13 cellular contexts compared by ENCODE assay signal in the genomic region with DNA sequence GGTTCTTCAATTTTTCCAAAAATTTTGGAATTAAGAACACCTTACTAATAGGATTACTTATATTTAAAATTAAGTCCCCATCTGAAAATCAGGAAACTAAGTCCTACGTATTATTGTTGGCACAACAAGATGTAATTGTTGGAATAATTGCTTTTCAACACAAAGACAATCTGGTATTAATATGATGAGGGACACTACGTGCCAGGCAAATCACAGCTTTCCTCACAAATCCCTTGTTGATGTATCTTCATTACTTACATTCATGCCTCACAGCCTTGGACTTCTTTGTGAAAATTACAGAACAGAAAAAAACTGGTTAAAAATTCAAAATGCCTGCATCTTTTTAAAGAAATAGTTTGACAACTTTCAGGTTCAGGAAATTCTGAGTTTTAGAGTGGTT. TPM values are rescaled to one million over a fixed set of nuclear protein-coding genes. Genes with fewer than 3 reads are reported as not detected.
DNase-seq lines count a peak whose midpoint lies in the region; ATAC-seq, FAIRE-seq and TF ChIP-seq lines count a peak whose summit lies in the region.
"Had no signal": no experiment of that assay in that cellular context is flagged by ENCODE, and none has a peak within 500 bp of the region (broad histone marks: within the 10 kb centered on the region; RNA-seq: fewer than 3 reads in every experiment).

No MANE protein-coding gene starts in this region.

- FAIRE-seq in H54 (lab: Jason Lieb, UNC): peak; percentile 72

- TF ChIP-seq CTCF in WTC11 (IDR thresholded peaks at IDR 0.05) (no peak), glutamatergic neuron (IDR thresholded peaks at IDR 0.05; ENCODE audit: partially characterized antibody, unreplicated experiment) (no peak), progenitor cell of endocrine pancreas (IDR thresholded peaks at IDR 0.05; ENCODE audit: unreplicated experiment) (no peak), CD14-positive monocyte (IDR thresholded peaks at IDR 0.05) (no peak)

- H3K4me3 Mint-ChIP-seq in WTC11 (no peak overlapping the region), glutamatergic neuron (ENCODE audit: unreplicated experiment) (peak overlapping the region; percentile 53), progenitor cell of endocrine pancreas (ENCODE audit: low read depth) (no peak overlapping the region), CD14-positive monocyte (no peak overlapping the region)

- DNase-seq in H54 (ENCODE audit: insufficient read length, low spot score) (no peak), WTC11 (ENCODE audit: low spot score) (no peak), glutamatergic neuron (no peak), progenitor cell of endocrine pancreas (ENCODE audit: low spot score, unreplicated experiment) (no peak), sciatic nerve (ENCODE audit: low spot score) (no peak), NCI-H510A treated with DMSO at 0.1 percent for 48 hours (lab: John Stamatoyannopoulos, UW) (no peak), CD14-positive monocyte (ENCODE audit: low spot score) (no peak)
- DNase-seq: GF-D8, Karpas-422, NCI-H1436, NCI-H2081 treated with DMSO at 0.1 percent for 48 hours, NCI-H226, NCI-H526 treated with DMSO at 0.1 percent for 48 hours had no signal

- CTCF ChIA-PET in WTC11 (lab: Charles Lee): interaction anchor here (1.1 kb wide), 1 partner anchor 202 kb away, joined by 3 read pairs; no protein-coding TSS in a partner anchor

- H3K4me1 Mint-ChIP-seq in WTC11 (peaks cover 46% of the 10 kb centered on the region), glutamatergic neuron (ENCODE audit: low read depth, unreplicated experiment) (peaks cover 72% of the 10 kb centered on the region), progenitor cell of endocrine pancreas (ENCODE audit: low read depth) (peaks cover 47% of the 10 kb centered on the region), CD14-positive monocyte (no peaks in the 10 kb centered on the region)

- H3K27ac Mint-ChIP-seq in WTC11 (peak overlapping the region; percentile 82), glutamatergic neuron (ENCODE audit: unreplicated experiment) (peak overlapping the region; percentile 89), progenitor cell of endocrine pancreas (peak overlapping the region; percentile 82), CD14-positive monocyte (no peak overlapping the region)

- ATAC-seq in WTC11 (no peak), sciatic nerve (no peak)

- peaks cover 32% of the 10 kb centered on the region for H3K36me3 Mint-ChIP-seq in WTC11
- H3K36me3 Mint-ChIP-seq in glutamatergic neuron (ENCODE audit: unreplicated experiment): no peaks in the 10 kb centered on the region
- H3K36me3 Mint-ChIP-seq in progenitor cell of endocrine pancreas (ENCODE audit: insufficient read depth): peaks cover 24% of the 10 kb centered on the region
- no peaks in the 10 kb centered on the region for H3K36me3 Mint-ChIP-seq in CD14-positive monocyte

- intact Hi-C loops in sciatic nerve (cut with DNase I) (no loop called here), CD14-positive monocyte (cut with micrococcal nuclease) (no loop called here)

- H3K27me3 Mint-ChIP-seq in WTC11 (ENCODE audit: low read depth) (no peaks in the 10 kb centered on the region), glutamatergic neuron (ENCODE audit: unreplicated experiment) (no peaks in the 10 kb centered on the region), progenitor cell of endocrine pancreas (no peaks in the 10 kb centered on the region), CD14-positive monocyte (ENCODE audit: low read depth in 3 of 3) (no peaks in the 10 kb centered on the region)

- POLR2A ChIA-PET in WTC11 (lab: Charles Lee): no interaction called here

- no peak for TF ChIP-seq POLR2A in H54 (IDR thresholded peaks at IDR 0.05; ENCODE audit: low read depth, low read length)

- H3K9me3 Mint-ChIP-seq in WTC11: no peaks in the 10 kb centered on the region
- peaks cover 5% of the 10 kb centered on the region for H3K9me3 Mint-ChIP-seq in glutamatergic neuron (ENCODE audit: unreplicated experiment)
- no peaks in the 10 kb centered on the region for H3K9me3 Mint-ChIP-seq in progenitor cell of endocrine pancreas (ENCODE audit: low read depth)
- H3K9me3 Mint-ChIP-seq in CD14-positive monocyte: peaks cover 0 to 3% (median 0%) of the 10 kb centered on the region in 7 donors

TF ChIP-seq in WTC11, 78 proteins besides CTCF, POLR2A, EP300 and RAD21:
- TF ChIP-seq, protein P1, sequence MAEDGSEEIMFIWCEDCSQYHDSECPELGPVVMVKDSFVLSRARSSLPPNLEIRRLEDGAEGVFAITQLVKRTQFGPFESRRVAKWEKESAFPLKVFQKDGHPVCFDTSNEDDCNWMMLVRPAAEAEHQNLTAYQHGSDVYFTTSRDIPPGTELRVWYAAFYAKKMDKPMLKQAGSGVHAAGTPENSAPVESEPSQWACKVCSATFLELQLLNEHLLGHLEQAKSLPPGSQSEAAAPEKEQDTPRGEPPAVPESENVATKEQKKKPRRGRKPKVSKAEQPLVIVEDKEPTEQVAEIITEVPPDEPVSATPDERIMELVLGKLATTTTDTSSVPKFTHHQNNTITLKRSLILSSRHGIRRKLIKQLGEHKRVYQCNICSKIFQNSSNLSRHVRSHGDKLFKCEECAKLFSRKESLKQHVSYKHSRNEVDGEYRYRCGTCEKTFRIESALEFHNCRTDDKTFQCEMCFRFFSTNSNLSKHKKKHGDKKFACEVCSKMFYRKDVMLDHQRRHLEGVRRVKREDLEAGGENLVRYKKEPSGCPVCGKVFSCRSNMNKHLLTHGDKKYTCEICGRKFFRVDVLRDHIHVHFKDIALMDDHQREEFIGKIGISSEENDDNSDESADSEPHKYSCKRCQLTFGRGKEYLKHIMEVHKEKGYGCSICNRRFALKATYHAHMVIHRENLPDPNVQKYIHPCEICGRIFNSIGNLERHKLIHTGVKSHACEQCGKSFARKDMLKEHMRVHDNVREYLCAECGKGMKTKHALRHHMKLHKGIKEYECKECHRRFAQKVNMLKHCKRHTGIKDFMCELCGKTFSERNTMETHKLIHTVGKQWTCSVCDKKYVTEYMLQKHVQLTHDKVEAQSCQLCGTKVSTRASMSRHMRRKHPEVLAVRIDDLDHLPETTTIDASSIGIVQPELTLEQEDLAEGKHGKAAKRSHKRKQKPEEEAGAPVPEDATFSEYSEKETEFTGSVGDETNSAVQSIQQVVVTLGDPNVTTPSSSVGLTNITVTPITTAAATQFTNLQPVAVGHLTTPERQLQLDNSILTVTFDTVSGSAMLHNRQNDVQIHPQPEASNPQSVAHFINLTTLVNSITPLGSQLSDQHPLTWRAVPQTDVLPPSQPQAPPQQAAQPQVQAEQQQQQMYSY (CRISPR knock-in tag; IDR thresholded peaks at IDR 0.05): no peak
- TF ChIP-seq NR2C2 (CRISPR knock-in tag; IDR thresholded peaks at IDR 0.05) (no peak), GTF2I (CRISPR knock-in tag; conservative IDR thresholded peaks at IDR 0.05) (no peak)
- TF ChIP-seq, protein P2, sequence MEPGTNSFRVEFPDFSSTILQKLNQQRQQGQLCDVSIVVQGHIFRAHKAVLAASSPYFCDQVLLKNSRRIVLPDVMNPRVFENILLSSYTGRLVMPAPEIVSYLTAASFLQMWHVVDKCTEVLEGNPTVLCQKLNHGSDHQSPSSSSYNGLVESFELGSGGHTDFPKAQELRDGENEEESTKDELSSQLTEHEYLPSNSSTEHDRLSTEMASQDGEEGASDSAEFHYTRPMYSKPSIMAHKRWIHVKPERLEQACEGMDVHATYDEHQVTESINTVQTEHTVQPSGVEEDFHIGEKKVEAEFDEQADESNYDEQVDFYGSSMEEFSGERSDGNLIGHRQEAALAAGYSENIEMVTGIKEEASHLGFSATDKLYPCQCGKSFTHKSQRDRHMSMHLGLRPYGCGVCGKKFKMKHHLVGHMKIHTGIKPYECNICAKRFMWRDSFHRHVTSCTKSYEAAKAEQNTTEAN (CRISPR knock-in tag; IDR thresholded peaks at IDR 0.05): no peak
- TF ChIP-seq, protein P3, sequence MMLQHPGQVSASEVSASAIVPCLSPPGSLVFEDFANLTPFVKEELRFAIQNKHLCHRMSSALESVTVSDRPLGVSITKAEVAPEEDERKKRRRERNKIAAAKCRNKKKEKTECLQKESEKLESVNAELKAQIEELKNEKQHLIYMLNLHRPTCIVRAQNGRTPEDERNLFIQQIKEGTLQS (CRISPR knock-in tag; conservative IDR thresholded peaks at IDR 0.05): no peak

RNA-seq across cellular contexts. Expression of a gene that starts 23.2 kb away (rescaled TPM):
- total RNA-seq in WTC11 (2021) (18.9 to 23.7 TPM (median 22.8 TPM) in 3 replicates), glutamatergic neuron (ENCODE audit: unreplicated experiment) (3.5 TPM), progenitor cell of endocrine pancreas (25.9 and 32.2 TPM in 2 replicates), sciatic nerve (7.8 TPM)
- polyA plus RNA-seq in CD14-positive monocyte: under 1 TPM; 0.08 to 0.11 TPM

Comparison
In these comparisons a context has a peak if more than half of its experiments do, and no peak if none do; other contexts are left out.
1. H3K27ac Mint-ChIP-seq: peak in WTC11 (single experiment), glutamatergic neuron (single experiment) and progenitor cell of endocrine pancreas (single experiment); none in CD14-positive monocyte (0 of 7).